Comparison of ENCODE assay signal across 1 cellular context in the genomic region with DNA sequence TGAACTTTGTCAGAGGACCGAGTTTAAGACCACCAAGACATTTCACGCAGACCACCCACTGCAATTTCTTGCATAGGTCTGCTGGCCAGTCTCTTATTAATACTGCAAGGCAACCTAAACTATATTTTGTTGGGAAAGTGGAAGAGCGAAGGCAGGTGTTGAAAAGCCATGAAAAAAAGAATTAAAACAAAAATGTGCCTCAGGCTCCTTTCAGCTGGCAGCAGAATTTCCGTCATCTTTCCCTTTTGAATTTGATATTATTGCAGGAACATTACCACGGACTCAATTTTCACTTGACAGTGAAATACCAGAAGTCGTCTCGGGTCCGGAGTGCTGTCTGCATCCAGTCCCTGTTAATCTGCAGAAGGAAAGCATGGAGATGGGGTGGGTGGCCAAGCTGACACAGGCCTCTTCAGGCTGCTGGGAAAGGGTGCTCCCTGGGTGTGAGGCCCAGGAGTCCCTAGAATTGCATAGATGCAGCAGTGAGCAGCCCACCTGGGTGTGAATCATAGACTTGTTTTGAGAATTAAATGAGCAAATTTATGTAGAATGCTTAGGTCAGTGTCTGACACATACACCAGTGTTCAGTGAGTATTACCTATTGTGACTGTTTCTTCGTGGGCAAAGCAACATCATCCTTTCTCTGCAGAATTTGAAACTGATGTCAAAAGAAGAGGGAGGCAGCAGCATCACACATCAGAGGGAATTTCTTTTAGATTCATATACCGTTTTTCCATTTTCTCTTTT.
TF ChIP-seq lines count a peak whose summit lies in the region.

No MANE protein-coding gene starts in this region.

TF ChIP-seq in GM23338, 12 proteins besides CTCF, POLR2A, EP300 and RAD21 (continued from another document):
- TF ChIP-seq, protein P1, sequence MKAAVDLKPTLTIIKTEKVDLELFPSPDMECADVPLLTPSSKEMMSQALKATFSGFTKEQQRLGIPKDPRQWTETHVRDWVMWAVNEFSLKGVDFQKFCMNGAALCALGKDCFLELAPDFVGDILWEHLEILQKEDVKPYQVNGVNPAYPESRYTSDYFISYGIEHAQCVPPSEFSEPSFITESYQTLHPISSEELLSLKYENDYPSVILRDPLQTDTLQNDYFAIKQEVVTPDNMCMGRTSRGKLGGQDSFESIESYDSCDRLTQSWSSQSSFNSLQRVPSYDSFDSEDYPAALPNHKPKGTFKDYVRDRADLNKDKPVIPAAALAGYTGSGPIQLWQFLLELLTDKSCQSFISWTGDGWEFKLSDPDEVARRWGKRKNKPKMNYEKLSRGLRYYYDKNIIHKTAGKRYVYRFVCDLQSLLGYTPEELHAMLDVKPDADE (IDR thresholded peaks at IDR 0.05), result no peak
- TF ChIP-seq, protein P2, sequence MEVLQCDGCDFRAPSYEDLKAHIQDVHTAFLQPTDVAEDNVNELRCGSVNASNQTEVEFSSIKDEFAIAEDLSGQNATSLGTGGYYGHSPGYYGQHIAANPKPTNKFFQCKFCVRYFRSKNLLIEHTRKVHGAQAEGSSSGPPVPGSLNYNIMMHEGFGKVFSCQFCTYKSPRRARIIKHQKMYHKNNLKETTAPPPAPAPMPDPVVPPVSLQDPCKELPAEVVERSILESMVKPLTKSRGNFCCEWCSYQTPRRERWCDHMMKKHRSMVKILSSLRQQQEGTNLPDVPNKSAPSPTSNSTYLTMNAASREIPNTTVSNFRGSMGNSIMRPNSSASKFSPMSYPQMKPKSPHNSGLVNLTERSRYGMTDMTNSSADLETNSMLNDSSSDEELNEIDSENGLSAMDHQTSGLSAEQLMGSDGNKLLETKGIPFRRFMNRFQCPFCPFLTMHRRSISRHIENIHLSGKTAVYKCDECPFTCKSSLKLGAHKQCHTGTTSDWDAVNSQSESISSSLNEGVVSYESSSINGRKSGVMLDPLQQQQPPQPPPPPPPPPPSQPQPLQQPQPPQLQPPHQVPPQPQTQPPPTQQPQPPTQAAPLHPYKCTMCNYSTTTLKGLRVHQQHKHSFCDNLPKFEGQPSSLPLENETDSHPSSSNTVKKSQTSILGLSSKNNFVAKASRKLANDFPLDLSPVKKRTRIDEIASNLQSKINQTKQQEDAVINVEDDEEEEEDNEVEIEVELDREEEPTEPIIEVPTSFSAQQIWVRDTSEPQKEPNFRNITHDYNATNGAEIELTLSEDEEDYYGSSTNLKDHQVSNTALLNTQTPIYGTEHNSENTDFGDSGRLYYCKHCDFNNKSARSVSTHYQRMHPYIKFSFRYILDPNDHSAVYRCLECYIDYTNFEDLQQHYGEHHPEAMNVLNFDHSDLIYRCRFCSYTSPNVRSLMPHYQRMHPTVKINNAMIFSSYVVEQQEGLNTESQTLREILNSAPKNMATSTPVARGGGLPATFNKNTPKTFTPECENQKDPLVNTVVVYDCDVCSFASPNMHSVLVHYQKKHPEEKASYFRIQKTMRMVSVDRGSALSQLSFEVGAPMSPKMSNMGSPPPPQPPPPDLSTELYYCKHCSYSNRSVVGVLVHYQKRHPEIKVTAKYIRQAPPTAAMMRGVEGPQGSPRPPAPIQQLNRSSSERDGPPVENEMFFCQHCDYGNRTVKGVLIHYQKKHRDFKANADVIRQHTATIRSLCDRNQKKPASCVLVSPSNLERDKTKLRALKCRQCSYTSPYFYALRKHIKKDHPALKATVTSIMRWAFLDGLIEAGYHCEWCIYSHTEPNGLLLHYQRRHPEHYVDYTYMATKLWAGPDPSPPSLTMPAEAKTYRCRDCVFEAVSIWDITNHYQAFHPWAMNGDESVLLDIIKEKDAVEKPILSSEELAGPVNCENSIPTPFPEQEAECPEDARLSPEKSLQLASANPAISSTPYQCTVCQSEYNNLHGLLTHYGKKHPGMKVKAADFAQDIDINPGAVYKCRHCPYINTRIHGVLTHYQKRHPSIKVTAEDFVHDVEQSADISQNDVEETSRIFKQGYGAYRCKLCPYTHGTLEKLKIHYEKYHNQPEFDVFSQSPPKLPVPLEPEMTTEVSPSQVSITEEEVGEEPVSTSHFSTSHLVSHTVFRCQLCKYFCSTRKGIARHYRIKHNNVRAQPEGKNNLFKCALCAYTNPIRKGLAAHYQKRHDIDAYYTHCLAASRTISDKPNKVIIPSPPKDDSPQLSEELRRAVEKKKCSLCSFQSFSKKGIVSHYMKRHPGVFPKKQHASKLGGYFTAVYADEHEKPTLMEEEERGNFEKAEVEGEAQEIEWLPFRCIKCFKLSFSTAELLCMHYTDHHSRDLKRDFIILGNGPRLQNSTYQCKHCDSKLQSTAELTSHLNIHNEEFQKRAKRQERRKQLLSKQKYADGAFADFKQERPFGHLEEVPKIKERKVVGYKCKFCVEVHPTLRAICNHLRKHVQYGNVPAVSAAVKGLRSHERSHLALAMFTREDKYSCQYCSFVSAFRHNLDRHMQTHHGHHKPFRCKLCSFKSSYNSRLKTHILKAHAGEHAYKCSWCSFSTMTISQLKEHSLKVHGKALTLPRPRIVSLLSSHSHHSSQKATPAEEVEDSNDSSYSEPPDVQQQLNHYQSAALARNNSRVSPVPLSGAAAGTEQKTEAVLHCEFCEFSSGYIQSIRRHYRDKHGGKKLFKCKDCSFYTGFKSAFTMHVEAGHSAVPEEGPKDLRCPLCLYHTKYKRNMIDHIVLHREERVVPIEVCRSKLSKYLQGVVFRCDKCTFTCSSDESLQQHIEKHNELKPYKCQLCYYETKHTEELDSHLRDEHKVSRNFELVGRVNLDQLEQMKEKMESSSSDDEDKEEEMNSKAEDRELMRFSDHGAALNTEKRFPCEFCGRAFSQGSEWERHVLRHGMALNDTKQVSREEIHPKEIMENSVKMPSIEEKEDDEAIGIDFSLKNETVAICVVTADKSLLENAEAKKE (CRISPR knock-in tag; IDR thresholded peaks at IDR 0.05), result no peak
TF ChIP-seq in GM23338: peak in this region for 0.
